8 cellular contexts compared by ENCODE assay signal in the genomic region with DNA sequence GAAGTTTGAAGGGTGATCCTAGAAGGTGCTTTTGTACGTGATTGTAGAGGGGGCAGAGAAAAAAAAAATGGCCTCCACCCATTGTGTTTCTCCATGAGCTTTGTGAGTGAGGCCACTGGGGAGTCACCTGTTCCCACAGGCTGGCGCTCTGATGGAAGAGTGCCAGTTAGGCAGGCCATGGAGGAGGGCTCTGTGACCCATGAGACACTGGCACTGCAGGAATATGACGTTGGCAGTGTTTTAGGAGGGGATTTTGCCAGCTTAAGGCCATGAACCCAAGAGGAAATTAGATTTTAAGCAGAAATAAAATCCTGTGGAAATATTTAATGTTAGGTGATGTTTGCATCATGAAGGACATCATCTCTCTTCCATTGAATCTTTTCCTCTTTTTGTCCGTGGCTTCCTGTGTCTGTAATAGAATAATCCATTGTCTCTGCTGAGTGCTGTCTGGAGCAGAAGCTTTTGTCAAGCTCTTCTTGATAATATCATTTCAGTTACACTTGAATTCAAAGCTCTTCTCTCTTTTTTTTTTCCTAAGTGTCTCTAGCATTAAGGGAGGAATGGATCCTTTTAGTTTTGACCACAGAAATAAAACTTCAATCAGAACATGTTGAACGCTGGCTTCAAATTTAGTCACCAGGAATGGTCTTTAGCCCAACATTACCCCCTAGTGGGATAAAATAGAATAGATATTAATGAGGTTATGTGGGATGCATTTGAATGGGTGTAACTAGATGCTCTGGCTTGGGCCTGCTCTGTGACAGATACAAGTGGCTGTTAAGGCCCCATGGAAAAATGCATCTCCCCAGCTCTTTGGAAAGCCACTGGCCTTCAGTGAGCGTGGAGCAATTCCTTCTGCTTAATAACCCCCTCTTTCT. TPM values are rescaled to one million over a fixed set of nuclear protein-coding genes. Genes with fewer than 3 reads are reported as not detected.
DNase-seq lines count a peak whose midpoint lies in the region; ATAC-seq and TF ChIP-seq lines count a peak whose summit lies in the region.

No MANE protein-coding gene starts in this region.

- H3K27ac ChIP-seq in lung (ENCODE audit: low read depth in 1 of 2, low read length in 1 of 2), result no peak overlapping the region

- no peaks in the 10 kb centered on the region for H3K27me3 ChIP-seq in lung (ENCODE audit: control insufficient read depth, insufficient read depth)

- no peaks in the 10 kb centered on the region for H3K4me1 ChIP-seq in lung (ENCODE audit: control insufficient read depth in 2 of 2, insufficient read depth in 2 of 2, low read length in 2 of 2)

- H3K4me3 ChIP-seq in lung, result no peak overlapping the region

- H3K36me3 ChIP-seq in lung (ENCODE audit: control insufficient read depth in 2 of 2, insufficient read depth in 2 of 2, low read length in 2 of 2), result no peaks in the 10 kb centered on the region

- DNase-seq in DMS79 (lab: John Stamatoyannopoulos, UW) (peak; percentile 42), HS-5 (ENCODE audit: low read depth) (peak; percentile 24), NCI-H82 (lab: John Stamatoyannopoulos, UW) (peak; percentile 75), cerebellum (ENCODE audit: low spot score) (peak; percentile 21), lung (ENCODE audit: low spot score) (no peak), GOT3 (lab: John Stamatoyannopoulos, UW) (no peak)
- no peak for DNase-seq in activated naive CD4-positive, alpha-beta T cell (lab: John Stamatoyannopoulos, UW)

- 26 to 56% methylated on average over 6 of the region's 6 CpGs for WGBS in lung, 2 donors

- H3K9me3 ChIP-seq in lung (ENCODE audit: control insufficient read depth in 2 of 2, insufficient read depth in 1 of 2, low read length in 1 of 2), result no peaks in the 10 kb centered on the region

- no peak for TF ChIP-seq CTCF in lung (IDR thresholded peaks at IDR 0.05; ENCODE audit: control extremely low read depth, extremely low read depth)

- ATAC-seq in GM21447 (IDR thresholded peaks at IDR 0.05; ENCODE audit: unreplicated experiment) (peak; percentile 67), lung (ENCODE audit: insufficient read depth, low FRiP score) (peak; percentile 75)

RNA-seq across cellular contexts. Expression of gene UCP1, which starts 41.0 kb away (rescaled TPM):
- total RNA-seq in cerebellum, result not detected
- total RNA-seq in lung, result under 1 TPM; 0.34 to 0.40 TPM
- polyA plus RNA-seq in lung, result under 1 TPM in 1 of 2 donors, not detected in 1; 0.03 TPM

Comparison
In these comparisons a context has a peak if more than half of its experiments do, and no peak if none do; other contexts are left out.
1. DNase-seq: peak in DMS79 (single experiment), HS-5 (single experiment), NCI-H82 (single experiment) and cerebellum (single experiment); none in lung (single experiment), activated naive CD4-positive, alpha-beta T cell (0 of 4) and GOT3 (single experiment).